Comparison of ENCODE assay signal across 11 cellular contexts in genomic region chr19:8203288-8204120, GRCh38. TPM values are rescaled to one million over a fixed set of nuclear protein-coding genes. Genes with fewer than 3 reads are reported as not detected.
DNase-seq lines count a peak whose midpoint lies in the region; ATAC-seq and TF ChIP-seq lines count a peak whose summit lies in the region.
"Not testable (repeated sequence)": the region's sequence is repeated elsewhere in the genome, so short reads cannot be mapped to it uniquely, and the experiment has no call there.
"Had no signal": no experiment of that assay in that cellular context is flagged by ENCODE, and none has a peak within 500 bp of the region (broad histone marks: within the 10 kb centered on the region; RNA-seq: fewer than 3 reads in every experiment).

No MANE protein-coding gene starts in this region.

- not testable (repeated sequence) for H3K4me1 ChIP-seq in CD4-positive, alpha-beta memory T cell (ENCODE audit: insufficient read depth, low read length); endodermal cell (ENCODE audit: control insufficient read depth, insufficient read depth, low read length); neuronal stem cell (ENCODE audit: control insufficient read depth in 2 of 2, insufficient read depth in 1 of 2, low read depth in 1 of 2, low read length in 2 of 2)
- H3K4me1 ChIP-seq in GM23338 (ENCODE audit: insufficient read depth) (peaks cover 46% of the 10 kb centered on the region), HUES6 (ENCODE audit: control insufficient read depth, insufficient read depth, low read length) (peaks cover 42% of the 10 kb centered on the region), iPS-18a (ENCODE audit: control insufficient read depth, low read depth, low read length) (peaks cover 15% of the 10 kb centered on the region)

- H3K9me3 ChIP-seq in CD4-positive, alpha-beta memory T cell (ENCODE audit: control insufficient read depth in 1 of 2, low read length in 2 of 2); HUES6 (ENCODE audit: control insufficient read depth, insufficient read depth, low read depth, low read length); endodermal cell (ENCODE audit: control insufficient read depth, low read length); iPS-18a (ENCODE audit: control insufficient read depth, low read depth, low read length); neuronal stem cell (replicated peaks in 1 of 2; ENCODE audit: control insufficient read depth in 2 of 2, insufficient read depth in 1 of 2, low read depth in 1 of 2, low read length in 2 of 2): not testable (repeated sequence)

- H3K14ac ChIP-seq in neuronal stem cell (ENCODE audit: low read length) = not testable (repeated sequence)

- H3K9me3 Mint-ChIP-seq in CD4-positive, alpha-beta memory T cell; GM23338; T-helper 1 cell treated with Interleukin-12 subunit alpha and Interleukin-12 subunit beta and Interleukin-4 antibody, amounts not matched to agents 30 μg/mL and 1 μg/mL, for 36 hours: not testable (repeated sequence)
- H3K9me3 Mint-ChIP-seq in endodermal cell = peaks cover 15% of the 10 kb centered on the region

- H2AK5ac ChIP-seq in neuronal stem cell (ENCODE audit: low read depth, low read length) = not testable (repeated sequence)

- not testable (repeated sequence) for H2BK12ac ChIP-seq in neuronal stem cell (ENCODE audit: low read length)

- ATAC-seq in GM23338 = peak; percentile 12

- not testable (repeated sequence) for DNase-seq in CD4-positive, alpha-beta memory T cell; neuronal stem cell (ENCODE audit: low spot score)
- DNase-seq in GM23338 (ENCODE audit: low spot score) (peak; percentile 89), endodermal cell (peak; percentile 89)

- H3K4ac ChIP-seq in neuronal stem cell (ENCODE audit: low read length) = not testable (repeated sequence)

- not testable (repeated sequence) for H4K91ac ChIP-seq in neuronal stem cell (ENCODE audit: low read depth, low read length, poor library complexity)

- intact Hi-C loops in CD4-positive, alpha-beta memory T cell (cut with micrococcal nuclease) = not testable (repeated sequence)

- H3K4me1 Mint-ChIP-seq in CD4-positive, alpha-beta memory T cell = peaks cover 0 to 13% (median 5%) of the 10 kb centered on the region in 4 donors
- H3K4me1 Mint-ChIP-seq in GM23338 (peaks cover 43% of the 10 kb centered on the region), endodermal cell (peaks cover 18% of the 10 kb centered on the region)
- H3K4me1 Mint-ChIP-seq in T-helper 1 cell treated with Interleukin-12 subunit alpha and Interleukin-12 subunit beta and Interleukin-4 antibody, amounts not matched to agents 30 μg/mL and 1 μg/mL, for 36 hours (ENCODE audit: low read depth) = not testable (repeated sequence)

- CTCF ChIA-PET in CD4-positive, alpha-beta memory T cell (lab: Charles Lee; ENCODE audit: partially characterized antibody) = interaction anchor here (1.1 kb wide), 1 partner anchor 29 kb away, joined by 4 read pairs; no protein-coding TSS in a partner anchor

- not testable (repeated sequence) for H3K36me3 ChIP-seq in CD4-positive, alpha-beta memory T cell (ENCODE audit: insufficient read depth, low read length); GM23338 (ENCODE audit: insufficient read depth); HUES6 (ENCODE audit: control insufficient read depth, insufficient read depth, low read length); endodermal cell (ENCODE audit: control insufficient read depth, insufficient read depth, low read length); iPS-18a (ENCODE audit: control insufficient read depth, low read depth, low read length); neuronal stem cell (replicated peaks in 1 of 2; ENCODE audit: control insufficient read depth in 2 of 2, insufficient read depth in 2 of 2, low read length in 2 of 2)

- H3K4me3 Mint-ChIP-seq in CD4-positive, alpha-beta memory T cell = peak overlapping the region in 1 of 8 donors; percentile 20
- peak overlapping the region; percentile 18; the same call in 2 of the 3 replicates for H3K4me3 Mint-ChIP-seq in GM23338
- not testable (repeated sequence) for H3K4me3 Mint-ChIP-seq in T-helper 1 cell treated with Interleukin-12 subunit alpha and Interleukin-12 subunit beta and Interleukin-4 antibody, amounts not matched to agents 30 μg/mL and 1 μg/mL, for 36 hours
- peak overlapping the region; percentile 34 for H3K4me3 Mint-ChIP-seq in endodermal cell

- H2BK5ac ChIP-seq in neuronal stem cell (ENCODE audit: low read length) = not testable (repeated sequence)

- H4K8ac ChIP-seq in neuronal stem cell (ENCODE audit: low read depth, low read length) = not testable (repeated sequence)

- H3K79me1 ChIP-seq in neuronal stem cell (ENCODE audit: low read depth, low read length) = not testable (repeated sequence)

- not testable (repeated sequence) for H3K27me3 Mint-ChIP-seq in CD4-positive, alpha-beta memory T cell; endodermal cell (ENCODE audit: insufficient read depth)
- peaks cover 29% of the 10 kb centered on the region for H3K27me3 Mint-ChIP-seq in GM23338 (ENCODE audit: insufficient read depth, low read depth, poor library complexity)
- peaks cover 22% of the 10 kb centered on the region for H3K27me3 Mint-ChIP-seq in T-helper 1 cell treated with Interleukin-12 subunit alpha and Interleukin-12 subunit beta and Interleukin-4 antibody, amounts not matched to agents 30 μg/mL and 1 μg/mL, for 36 hours (ENCODE audit: low read depth)

- not testable (repeated sequence) for H4K20me1 ChIP-seq in GM23338 (replicated peaks; ENCODE audit: insufficient read depth)

- not testable (repeated sequence) for TF ChIP-seq CTCF in GM23338 (conservative IDR thresholded peaks at IDR 0.05; ENCODE audit: low read depth in 2 of 2); endodermal cell (conservative IDR thresholded peaks at IDR 0.05)

- H3K9ac ChIP-seq in HUES6 (ENCODE audit: low read length) = peak overlapping the region; percentile 82
- peak overlapping the region; percentile 43 for H3K9ac ChIP-seq in endodermal cell (ENCODE audit: extremely low read depth, low read length, poor library complexity, severe bottlenecking)
- peak overlapping the region; percentile 38 for H3K9ac ChIP-seq in iPS-18a (ENCODE audit: low read length)
- not testable (repeated sequence) for H3K9ac ChIP-seq in neuronal stem cell (ENCODE audit: low read depth, low read length, poor library complexity)

- not testable (repeated sequence) for H2BK15ac ChIP-seq in neuronal stem cell (ENCODE audit: low read length)

- H3K4me2 ChIP-seq in GM23338 = peak overlapping the region; percentile 2; the same call in 1 of the 2 replicates
- not testable (repeated sequence) for H3K4me2 ChIP-seq in neuronal stem cell (ENCODE audit: insufficient read depth, low read length, poor library complexity, severe bottlenecking)

- H3K79me2 ChIP-seq in GM23338 (replicated peaks; ENCODE audit: insufficient read depth) = not testable (repeated sequence)

- POLR2A ChIA-PET in CD4-positive, alpha-beta memory T cell (lab: Charles Lee; ENCODE audit: partially characterized antibody) = interaction anchor here (1.1 to 1.7 kb wide), 2 partner anchors 8 to 10 kb away, joined by 3 to 6 read pairs; no protein-coding TSS in a partner anchor

- H3F3A ChIP-seq in GM23338 (replicated peaks; ENCODE audit: low read depth) = peaks cover 20% of the 10 kb centered on the region

- WGBS in endodermal cell (ENCODE audit: insufficient coverage in 1 of 2, insufficient read length in 1 of 2), 2 experiments = 42 to 60% methylated on average over 9 to 15 of the region's 15 CpGs
- no CpG with 5 or more reads among the region's 15 CpGs for WGBS in neuronal stem cell (ENCODE audit: extremely low coverage in 2 of 2, insufficient read length in 2 of 2, insufficient replicate concordance in 1 of 2), 2 donors

- not testable (repeated sequence) for H2BK120ac ChIP-seq in neuronal stem cell (ENCODE audit: low read depth, low read length)

- H3K27ac ChIP-seq in CD4-positive, alpha-beta memory T cell (ENCODE audit: low read depth, low read length) = not testable (repeated sequence)
- H3K27ac ChIP-seq in GM23338 (ENCODE audit: low read depth) (peak overlapping the region; percentile 95), HUES6 (ENCODE audit: low read depth, low read length) (peak overlapping the region; percentile 88), endodermal cell (ENCODE audit: low read depth, low read length) (peak overlapping the region; percentile 60), iPS-18a (ENCODE audit: low read length) (peak overlapping the region; percentile 67), neuronal stem cell (replicated peaks; ENCODE audit: low read length) (peak overlapping the region; percentile 80)

- H3K27ac Mint-ChIP-seq in CD4-positive, alpha-beta memory T cell = peak overlapping the region in 5 of 7 donors; percentile 17 to 75 (median 31)
- H3K27ac Mint-ChIP-seq in GM23338 (peak overlapping the region; percentile 99), endodermal cell (peak overlapping the region; percentile 98)
- peak overlapping the region; percentile 4 for H3K27ac Mint-ChIP-seq in T-helper 1 cell treated with Interleukin-12 subunit alpha and Interleukin-12 subunit beta and Interleukin-4 antibody, amounts not matched to agents 30 μg/mL and 1 μg/mL, for 36 hours

- H3K23ac ChIP-seq in neuronal stem cell (ENCODE audit: low read depth, low read length, poor library complexity) = not testable (repeated sequence)

- not testable (repeated sequence) for H3K4me3 ChIP-seq in CD4-positive, alpha-beta memory T cell (ENCODE audit: low read length in 2 of 2); GM23338; HUES6 (ENCODE audit: low read depth, low read length); endodermal cell (ENCODE audit: low read length); iPS-18a (ENCODE audit: low read length); neuronal stem cell (ENCODE audit: low read length in 2 of 2)

- not testable (repeated sequence) for H2AFZ ChIP-seq in GM23338; neuronal stem cell (ENCODE audit: low read length)

- H3K18ac ChIP-seq in neuronal stem cell (ENCODE audit: low read length) = not testable (repeated sequence)

- H3K9me2 ChIP-seq in GM23338 (ENCODE audit: insufficient read depth) = not testable (repeated sequence)

- not testable (repeated sequence) for H3K27me3 ChIP-seq in CD4-positive, alpha-beta memory T cell (ENCODE audit: insufficient read depth, low read length); GM23338 (ENCODE audit: insufficient read depth); HUES6 (ENCODE audit: control insufficient read depth, insufficient read depth, low read length); endodermal cell (ENCODE audit: control insufficient read depth, insufficient read depth, low read length, poor library complexity, severe bottlenecking); iPS-18a (ENCODE audit: control insufficient read depth, insufficient read depth, low read length); neuronal stem cell (ENCODE audit: control insufficient read depth in 3 of 3, insufficient read depth in 3 of 3, low read depth in 1 of 3, low read length in 3 of 3)

- H3K36me3 Mint-ChIP-seq in CD4-positive, alpha-beta memory T cell; GM23338 (ENCODE audit: low read depth); T-helper 1 cell treated with Interleukin-12 subunit alpha and Interleukin-12 subunit beta and Interleukin-4 antibody, amounts not matched to agents 30 μg/mL and 1 μg/mL, for 36 hours (ENCODE audit: low read depth); endodermal cell (ENCODE audit: low read depth): not testable (repeated sequence)

RNA-seq across cellular contexts. Expression of gene CERS4, which starts 5.7 kb away (rescaled TPM):
- total RNA-seq in CD4-positive, alpha-beta memory T cell = 10 to 100 TPM; 29.2 to 30.6 TPM
- polyA plus RNA-seq in CD4-positive, alpha-beta memory T cell = 10 to 100 TPM; 11.3 to 15.4 TPM
- 96.2 and 109 TPM in 2 replicates for total RNA-seq in GM23338 (2014; rRNA removed; shearing (Covaris generic))
- polyA plus RNA-seq in GM23338 (2016; fragmentation: Nextera tagmentation; extraction: Ambion mirVana) = 68.5 and 74.5 TPM in 2 replicates
- 100 to 1,000 TPM in 1 of 2 donors, 10 to 100 TPM in 1; 76.9 to 105 TPM for total RNA-seq in endodermal cell
- polyA plus RNA-seq in endodermal cell (2013, experiment 1 of 2) = 52.1 TPM
- 56.6 TPM for polyA plus RNA-seq in endodermal cell (2013, experiment 2 of 2)
- polyA plus RNA-seq in neuronal stem cell (2013, experiment 1 of 2) = 65.3 TPM
- 62.5 TPM for polyA plus RNA-seq in neuronal stem cell (2013, experiment 2 of 2)

RNA-seq across cellular contexts. Expression of gene FBN3, which starts 54.1 kb away (rescaled TPM):
- total RNA-seq in CD4-positive, alpha-beta memory T cell = not detected
- polyA plus RNA-seq in CD4-positive, alpha-beta memory T cell = not detected
- 34.7 and 54.5 TPM in 2 replicates for total RNA-seq in GM23338 (2014; rRNA removed; shearing (Covaris generic))
- polyA plus RNA-seq in GM23338 (2016; fragmentation: Nextera tagmentation; extraction: Ambion mirVana) = 7.7 and 8.5 TPM in 2 replicates
- 100 to 1,000 TPM; 105 to 143 TPM for total RNA-seq in endodermal cell
- polyA plus RNA-seq in endodermal cell (2013, experiment 1 of 2) = 19.4 TPM
- 21.4 TPM for polyA plus RNA-seq in endodermal cell (2013, experiment 2 of 2)
- 10.0 TPM for polyA plus RNA-seq in neuronal stem cell (2013, experiment 1 of 2)
- 11.3 TPM for polyA plus RNA-seq in neuronal stem cell (2013, experiment 2 of 2)
- total RNA-seq: HT1080, Right ventricle myocardium superior, RPMI7951, SK-MEL-5 had no signal

Comparison
In these comparisons a context has a peak if more than half of its experiments do, and no peak if none do; other contexts are left out.
1. H3K27ac Mint-ChIP-seq: peak in every context shown above with its lines; median percentile 99 in GM23338; 98 in endodermal cell; 31 in CD4-positive, alpha-beta memory T cell; 4 in T-helper 1 cell treated with Interleukin-12 subunit alpha and Interleukin-12 subunit beta and Interleukin-4 antibody, amounts not matched to agents 30 μg/mL and 1 μg/mL, for 36 hours.
2. RNA of gene FBN3, which starts 54.1 kb away (total RNA-seq): 105 to 143 TPM in endodermal cell and 34.7 to 54.5 TPM in GM23338; not detected in CD4-positive, alpha-beta memory T cell; every median in the first group is over 10 times any median in the second.